Comparison of ENCODE assay signal across 1 cellular context in genomic region chr12:6825398-6826124, GRCh38.
TF ChIP-seq lines count a peak whose summit lies in the region.

No MANE protein-coding gene starts in this region.

TF ChIP-seq in K562, 482 proteins besides CTCF, POLR2A, EP300 and RAD21 (continued from another document):
- TF ChIP-seq ZNF395 (CRISPR knock-in tag; IDR thresholded peaks at IDR 0.05), result 0 out of 2 replicates have a peak, but pooled peaks have one; percentile 30
